In genomic region chr6:167276772-167277533, GRCh38 we compare ENCODE assay signal across 1 cellular context.
TF ChIP-seq lines count a peak whose summit lies in the region.

No MANE protein-coding gene starts in this region.

TF ChIP-seq in H1, 55 proteins besides CTCF, POLR2A, EP300 and RAD21 (continued from another document):
- TF ChIP-seq JUND (IDR thresholded peaks at IDR 0.05; ENCODE audit: low read length) (no peak), RFX5 (IDR thresholded peaks at IDR 0.05; ENCODE audit: borderline replicate concordance, low read depth, low read length) (no peak), RXRA (IDR thresholded peaks at IDR 0.05; ENCODE audit: insufficient read depth, low read depth, low read length) (no peak), HDAC6 (IDR thresholded peaks at IDR 0.05; ENCODE audit: low read depth, low read length) (no peak), BRCA1 (IDR thresholded peaks at IDR 0.05; ENCODE audit: low read depth, low read length) (no peak), POU5F1 (IDR thresholded peaks at IDR 0.05; ENCODE audit: low read depth, low read length) (no peak), SIN3A (conservative IDR thresholded peaks at IDR 0.05 in 1 of 2, IDR thresholded peaks at IDR 0.05 in 1 of 2; ENCODE audit: low read depth in 1 of 2, low read length in 2 of 2) (no peak), CBX8 (IDR thresholded peaks at IDR 0.05; ENCODE audit: borderline replicate concordance, low read depth, low read length) (no peak), CREB1 (IDR thresholded peaks at IDR 0.05) (no peak), CTBP2 (IDR thresholded peaks at IDR 0.05; ENCODE audit: borderline replicate concordance, insufficient read depth, insufficient read length, low read length) (no peak), GABPA (IDR thresholded peaks at IDR 0.05; ENCODE audit: borderline replicate concordance, insufficient read depth, low read length) (no peak), TAF7 (optimal IDR thresholded peaks at IDR 0.05; ENCODE audit: borderline replicate concordance, low read depth, low read length) (no peak), CHD7 (IDR thresholded peaks at IDR 0.05; ENCODE audit: insufficient replicate concordance, low read length) (no peak), POLR2AphosphoS5 (IDR thresholded peaks at IDR 0.05; ENCODE audit: low read depth, low read length) (no peak), ATF2 (IDR thresholded peaks at IDR 0.05; ENCODE audit: low read length) (no peak)
